ENCODE assay signal across 28 cellular contexts in the genomic region with DNA sequence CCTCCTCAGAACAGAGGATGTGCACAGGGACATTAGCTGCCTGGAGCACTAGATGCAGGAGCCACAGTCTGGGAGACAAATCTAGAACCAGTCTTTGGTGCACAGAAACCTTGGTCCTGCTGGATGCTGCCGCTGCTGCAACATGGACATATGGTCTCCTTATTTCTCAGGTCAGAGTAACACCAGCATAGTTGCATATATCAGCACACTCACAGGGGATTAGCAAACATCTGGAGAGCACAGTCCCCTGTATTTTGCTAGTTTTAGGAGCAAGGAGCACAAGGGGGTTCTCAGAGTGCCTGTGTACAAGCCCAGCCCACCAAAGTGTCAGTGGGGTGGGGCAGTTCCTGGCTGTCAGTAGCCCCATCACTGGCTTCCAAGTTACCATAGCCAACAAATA.
"Had no signal": no experiment of that assay in that cellular context is flagged by ENCODE, and none has a peak within 500 bp of the region (broad histone marks: within the 10 kb centered on the region; RNA-seq: fewer than 3 reads in every experiment).

No MANE protein-coding gene starts in this region.

- H3K27ac Mint-ChIP-seq: immature natural killer cell; mesothelial cell of epicardium; naive B cell; natural killer cell; nephron progenitor cell; neural progenitor cell; progenitor cell of endocrine pancreas; stimulated activated naive B cell treated with anti-CD40 and anti-IgM and Interleukin-4, amounts not matched to agents 10 μg/mL and 1 μg/mL and 100 μg/mL, for 72 hours had no signal

- H2AFZ ChIP-seq: neural progenitor cell had no signal

- H3K4me2 ChIP-seq: neural progenitor cell, smooth muscle cell had no signal

- H3K4me1 Mint-ChIP-seq: immature natural killer cell; mesothelial cell of epicardium; naive B cell; natural killer cell; stimulated activated naive B cell treated with anti-CD40 and anti-IgM and Interleukin-4, amounts not matched to agents 10 μg/mL and 1 μg/mL and 100 μg/mL, for 72 hours had no signal

- H3K4me3 ChIP-seq: left ventricle myocardium inferior, lung, neural progenitor cell, ovary, right atrium auricular region, right lobe of liver, smooth muscle cell, stomach, testis, thyroid gland, transverse colon, upper lobe of right lung had no signal

- H3K36me3 ChIP-seq: left ventricle myocardium inferior, neural progenitor cell, neutrophil, ovary, right atrium auricular region, right lobe of liver, stomach, thyroid gland, transverse colon, upper lobe of right lung had no signal

- H3K27me3 ChIP-seq: neural progenitor cell, neutrophil, ovary, right atrium auricular region, right lobe of liver, stomach, testis, thyroid gland, transverse colon, upper lobe of right lung had no signal

- H3K27me3 Mint-ChIP-seq: naive B cell; stimulated activated naive B cell treated with anti-CD40 and anti-IgM and Interleukin-4, amounts not matched to agents 10 μg/mL and 1 μg/mL and 100 μg/mL, for 72 hours had no signal

- H3K4me3 Mint-ChIP-seq: immature natural killer cell; mesothelial cell of epicardium; naive B cell; natural killer cell; nephron progenitor cell; neural progenitor cell; stimulated activated naive B cell treated with anti-CD40 and anti-IgM and Interleukin-4, amounts not matched to agents 10 μg/mL and 1 μg/mL and 100 μg/mL, for 72 hours had no signal

- H3K9ac ChIP-seq: neural progenitor cell had no signal

- ATAC-seq: left colon; natural killer cell; right lobe of liver; stimulated activated naive B cell treated with anti-CD40 and anti-IgM and Interleukin-4, amounts not matched to agents 10 μg/mL and 1 μg/mL and 100 μg/mL, for 72 hours; stimulated activated naive CD8-positive, alpha-beta T cell treated with anti-CD3 and anti-CD28 coated beads, Interleukin-15, Interleukin-2, amounts not matched to agents 100 U/mL and 50 U/mL, for 24 hours; upper lobe of right lung had no signal

- H3K36me3 Mint-ChIP-seq: immature natural killer cell; mesothelial cell of epicardium; naive B cell; natural killer cell; neural progenitor cell; stimulated activated naive B cell treated with anti-CD40 and anti-IgM and Interleukin-4, amounts not matched to agents 10 μg/mL and 1 μg/mL and 100 μg/mL, for 72 hours had no signal

- H3K27ac ChIP-seq: left ventricle myocardium inferior, neural progenitor cell, neutrophil, ovary, right atrium auricular region, right lobe of liver, stomach, testis, thyroid gland, transverse colon, upper lobe of right lung had no signal

- H3K9me3 Mint-ChIP-seq: immature natural killer cell; mesothelial cell of epicardium; neural progenitor cell; stimulated activated naive B cell treated with anti-CD40 and anti-IgM and Interleukin-4, amounts not matched to agents 10 μg/mL and 1 μg/mL and 100 μg/mL, for 72 hours had no signal

- H3K9me3 ChIP-seq: left ventricle myocardium inferior, neutrophil, ovary, right atrium auricular region, right lobe of liver, stomach, testis, thyroid gland, transverse colon, upper lobe of right lung had no signal

- DNase-seq: hypothalamus; immature natural killer cell; kidney; left colon; left ventricle myocardium inferior; mesendoderm; naive B cell; natural killer cell; nephron progenitor cell; occipital lobe; ovary; right lobe of liver; stimulated activated CD4-positive, alpha-beta T cell treated with anti-CD3 and anti-CD28 coated beads, Interleukin-1b, Interleukin-23, amount 100 ng/mL, for 48 hours; stimulated activated CD4-positive, alpha-beta T cell treated with anti-CD3 and anti-CD28 coated beads, Interleukin-4, amount 100 ng/mL, for 1 hour; stimulated activated naive B cell treated with anti-CD40 and anti-IgM and Interleukin-4, amounts not matched to agents 10 μg/mL and 1 μg/mL and 100 μg/mL, for 72 hours; stimulated activated naive CD8-positive, alpha-beta T cell treated with anti-CD3 and anti-CD28 coated beads, Interleukin-15, Interleukin-2, amounts not matched to agents 100 U/mL and 50 U/mL, for 24 hours; stomach; testis; thyroid gland; transverse colon; upper lobe of right lung had no signal

- H3K4me1 ChIP-seq: right lobe of liver, stomach, testis, thyroid gland, transverse colon, upper lobe of right lung had no signal
